Comparison of ENCODE assay signal across 25 cellular contexts in genomic region chr19:39304701-39305571, GRCh38. TPM values are rescaled to one million over a fixed set of nuclear protein-coding genes. Genes with fewer than 3 reads are reported as not detected.
DNase-seq lines count a peak whose midpoint lies in the region; ATAC-seq lines count a peak whose summit lies in the region.
"Had no signal": no experiment of that assay in that cellular context is flagged by ENCODE, and none has a peak within 500 bp of the region (broad histone marks: within the 10 kb centered on the region; RNA-seq: fewer than 3 reads in every experiment).

No MANE protein-coding gene starts in this region.

- H3K27ac Mint-ChIP-seq in T-helper 17 cell = peak overlapping the region; percentile 60
- H3K27ac Mint-ChIP-seq: activated CD4-positive, alpha-beta memory T cell treated with anti-CD3 and anti-CD28 coated beads for 36 hours; natural killer cell treated with Interleukin-12 subunit alpha and Interleukin-12 subunit beta and Interleukin-15 and Interleukin-18, amount 100 ng/mL, for 72 hours; T-cell had no signal

- intact Hi-C loops in cardiac septum (cut with DNase I) = no loop called here
- intact Hi-C loops in left ventricle myocardium superior (cut with micrococcal nuclease) = no loop called here
- intact Hi-C loops in aorta (cut with DNase I) = no loop called here

- H3K27ac ChIP-seq in aorta (ENCODE audit: low read depth in 1 of 2, low read length in 2 of 2) = no peak overlapping the region
- H3K27ac ChIP-seq: psoas muscle had no signal

- peaks cover 10% of the 10 kb centered on the region for H3K4me1 Mint-ChIP-seq in T-helper 17 cell

- H3K4me3 Mint-ChIP-seq in T-helper 17 cell = no peak overlapping the region
- H3K4me3 Mint-ChIP-seq: activated CD4-positive, alpha-beta memory T cell treated with anti-CD3 and anti-CD28 coated beads for 36 hours; CD8-positive, alpha-beta memory T cell; natural killer cell treated with Interleukin-12 subunit alpha and Interleukin-12 subunit beta and Interleukin-15 and Interleukin-18, amount 100 ng/mL, for 72 hours; T-cell had no signal

- WGBS in aorta, 2 donors = 39 to 42% methylated on average over 6 of the region's 6 CpGs

- H3K27me3 Mint-ChIP-seq in T-helper 17 cell = no peaks in the 10 kb centered on the region
- H3K27me3 Mint-ChIP-seq: activated CD4-positive, alpha-beta memory T cell treated with anti-CD3 and anti-CD28 coated beads for 36 hours; natural killer cell treated with Interleukin-12 subunit alpha and Interleukin-12 subunit beta and Interleukin-15 and Interleukin-18, amount 100 ng/mL, for 72 hours; T-cell had no signal

- H3K9me3 ChIP-seq in T-helper 17 cell (ENCODE audit: control insufficient read depth, low read length, poor library complexity, severe bottlenecking) (no peaks in the 10 kb centered on the region), iPS-15b (ENCODE audit: control insufficient read depth, insufficient read depth, low read length) (no peaks in the 10 kb centered on the region), aorta (ENCODE audit: control insufficient read depth, low read length) (no peaks in the 10 kb centered on the region)
- H3K9me3 ChIP-seq: psoas muscle had no signal

- H3K9ac ChIP-seq in iPS-15b (ENCODE audit: low read depth, low read length) = no peak overlapping the region

- no peaks in the 10 kb centered on the region for H3K36me3 ChIP-seq in iPS-15b (ENCODE audit: control insufficient read depth, insufficient read depth, low read length)
- H3K36me3 ChIP-seq in aorta (ENCODE audit: control insufficient read depth in 1 of 2, insufficient read depth in 2 of 2, low read length in 1 of 2) = no peaks in the 10 kb centered on the region

- H3K4me3 ChIP-seq in iPS-15b (ENCODE audit: low read depth, low read length) (peak overlapping the region; percentile 16), aorta (ENCODE audit: low read length in 2 of 2) (no peak overlapping the region)
- H3K4me3 ChIP-seq: psoas muscle had no signal

- DNase-seq in cardiac septum (ENCODE audit: low spot score) = peak; percentile 67
- DNase-seq in left ventricle myocardium superior = no peak
- no peak for DNase-seq in T-helper 17 cell
- peak; percentile 21 to 30 for DNase-seq in aorta
- DNase-seq in mucosa of gallbladder (ENCODE audit: low spot score) = no peak
- no peak for DNase-seq in occipital lobe (lab: John Stamatoyannopoulos, UW)
- no peak for DNase-seq in activated T-cell treated with anti-CD3 and anti-CD28 coated beads, Interleukin-2, amount 50 U/mL, for 48 hours
- DNase-seq: activated CD4-positive, alpha-beta memory T cell treated with anti-CD3 and anti-CD28 coated beads for 36 hours; activated naive CD4-positive, alpha-beta T cell treated with anti-CD3 and anti-CD28 coated beads, Interleukin-2, amount 50 U/mL, for 16 hours; activated T-cell treated with anti-CD3 and anti-CD28 coated beads, Interleukin-2, amount 50 U/mL, for 1 hour; cortex of kidney; hippocampal formation; kidney glomerular epithelial cell; mesenchymal stem cell; NCI-H2081; NCI-H526 treated with DMSO at 0.1 percent for 48 hours; PC-3; psoas muscle; SIG-M5; stimulated activated CD4-positive, alpha-beta T cell treated with anti-CD3 and anti-CD28 coated beads, Interleukin-4, amount 100 ng/mL, for 4 hours; T-cell had no signal

- H3K27me3 ChIP-seq in iPS-15b (ENCODE audit: control insufficient read depth, insufficient read depth, low read length) = peaks cover 12% of the 10 kb centered on the region
- no peaks in the 10 kb centered on the region for H3K27me3 ChIP-seq in aorta (ENCODE audit: control insufficient read depth in 1 of 2, insufficient read depth in 2 of 2, low read length in 1 of 2)

- peaks cover 7% of the 10 kb centered on the region for H3K36me3 Mint-ChIP-seq in T-helper 17 cell (ENCODE audit: low read depth)
- H3K36me3 Mint-ChIP-seq: natural killer cell treated with Interleukin-12 subunit alpha and Interleukin-12 subunit beta and Interleukin-15 and Interleukin-18, amount 100 ng/mL, for 72 hours had no signal

- ATAC-seq in left ventricle myocardium superior = no peak
- ATAC-seq in T-helper 17 cell = no peak
- no peak for ATAC-seq in aorta (ENCODE audit: low FRiP score)
- ATAC-seq: natural killer cell treated with Interleukin-12 subunit alpha and Interleukin-12 subunit beta and Interleukin-15 and Interleukin-18, amount 100 ng/mL, for 72 hours; PC-3; psoas muscle; T-cell had no signal

- H3K4me1 ChIP-seq in iPS-15b (ENCODE audit: control insufficient read depth, insufficient read depth, low read length) (peaks cover 16% of the 10 kb centered on the region), aorta (ENCODE audit: control insufficient read depth in 1 of 2, insufficient read depth in 2 of 2, low read length in 2 of 2) (no peaks in the 10 kb centered on the region)
- H3K4me1 ChIP-seq: psoas muscle had no signal

RNA-seq across cellular contexts. Expression of gene IFNL1, which starts 8.7 kb away (rescaled TPM):
- total RNA-seq in cardiac septum = not detected
- total RNA-seq in left ventricle myocardium superior = not detected
- not detected for total RNA-seq in T-helper 17 cell
- total RNA-seq in aorta = not detected
- not detected for polyA plus RNA-seq in aorta
- not detected for total RNA-seq in mucosa of gallbladder
- total RNA-seq in occipital lobe = not detected
- total RNA-seq: CD8-positive, alpha-beta memory T cell; PC-3; psoas muscle had no signal
- polyA plus RNA-seq: AG04450, psoas muscle had no signal

RNA-seq across cellular contexts. Expression of gene LRFN1, which starts 15.7 kb away (rescaled TPM):
- total RNA-seq in cardiac septum (0.27 TPM), left ventricle myocardium superior (0.35 TPM), T-helper 17 cell (1 to 10 TPM; 2.2 to 3.7 TPM), aorta (1 to 10 TPM in 1 of 2 donors, under 1 TPM in 1; 0.45 to 1.8 TPM), mucosa of gallbladder (1.6 TPM), occipital lobe (6.9 TPM)
- polyA plus RNA-seq in aorta = not detected

RNA-seq across cellular contexts. Expression of gene GMFG, which starts 30.9 kb away (rescaled TPM):
- total RNA-seq in cardiac septum (17.5 TPM), left ventricle myocardium superior (18.5 TPM), T-helper 17 cell (100 to 1,000 TPM; 351 to 377 TPM), aorta (10 to 100 TPM; 53.7 to 60.8 TPM), mucosa of gallbladder (29.0 TPM), occipital lobe (5.3 TPM)
- polyA plus RNA-seq in aorta = 10 to 100 TPM in 1 of 2 donors, 1 to 10 TPM in 1; 8.3 to 50.3 TPM

RNA-seq across cellular contexts. Expression of gene IFNL2, which starts 36.7 kb away (rescaled TPM):
- total RNA-seq in cardiac septum (not detected), left ventricle myocardium superior (not detected), T-helper 17 cell (not detected), aorta (not detected), mucosa of gallbladder (not detected), occipital lobe (not detected)
- not detected for polyA plus RNA-seq in aorta
- total RNA-seq: activated CD4-positive, alpha-beta memory T cell treated with anti-CD3 and anti-CD28 coated beads for 36 hours; CD8-positive, alpha-beta memory T cell; natural killer cell treated with Interleukin-12 subunit alpha and Interleukin-12 subunit beta and Interleukin-15 and Interleukin-18, amount 100 ng/mL, for 72 hours; PC-3; psoas muscle; T-cell had no signal
- polyA plus RNA-seq: AG04450; CD8-positive, alpha-beta memory T cell; psoas muscle had no signal

RNA-seq across cellular contexts. Expression of gene SAMD4B, which starts 37.3 kb away (rescaled TPM):
- total RNA-seq in cardiac septum = 65.8 TPM
- total RNA-seq in left ventricle myocardium superior = 50.7 TPM
- total RNA-seq in T-helper 17 cell = 10 to 100 TPM; 64.2 to 93.2 TPM
- total RNA-seq in aorta = 100 to 1,000 TPM; 101 to 120 TPM
- 100 to 1,000 TPM in 1 of 2 donors, 10 to 100 TPM in 1; 33.6 to 109 TPM for polyA plus RNA-seq in aorta
- total RNA-seq in mucosa of gallbladder = 106 TPM
- 18.7 TPM for total RNA-seq in occipital lobe

Comparison
In these comparisons a context has a peak if more than half of its experiments do, and no peak if none do; other contexts are left out.
1. DNase-seq: peak in cardiac septum (single experiment) and aorta (2 of 2); none in left ventricle myocardium superior (single experiment), T-helper 17 cell (0 of 3), mucosa of gallbladder (single experiment), occipital lobe (single experiment) and activated T-cell treated with anti-CD3 and anti-CD28 coated beads, Interleukin-2, amount 50 U/mL, for 48 hours (0 of 2).
2. RNA of gene GMFG, which starts 30.9 kb away (total RNA-seq): 351 to 377 TPM in T-helper 17 cell; 53.7 to 60.8 TPM in aorta, 29.0 TPM in mucosa of gallbladder (single experiment), 18.5 TPM in left ventricle myocardium superior (single experiment), 17.5 TPM in cardiac septum (single experiment) and 5.3 TPM in occipital lobe (single experiment); every median in the first group is over 4 times any median in the second.